Comparison of ENCODE assay signal across 29 cellular contexts in the genomic region with DNA sequence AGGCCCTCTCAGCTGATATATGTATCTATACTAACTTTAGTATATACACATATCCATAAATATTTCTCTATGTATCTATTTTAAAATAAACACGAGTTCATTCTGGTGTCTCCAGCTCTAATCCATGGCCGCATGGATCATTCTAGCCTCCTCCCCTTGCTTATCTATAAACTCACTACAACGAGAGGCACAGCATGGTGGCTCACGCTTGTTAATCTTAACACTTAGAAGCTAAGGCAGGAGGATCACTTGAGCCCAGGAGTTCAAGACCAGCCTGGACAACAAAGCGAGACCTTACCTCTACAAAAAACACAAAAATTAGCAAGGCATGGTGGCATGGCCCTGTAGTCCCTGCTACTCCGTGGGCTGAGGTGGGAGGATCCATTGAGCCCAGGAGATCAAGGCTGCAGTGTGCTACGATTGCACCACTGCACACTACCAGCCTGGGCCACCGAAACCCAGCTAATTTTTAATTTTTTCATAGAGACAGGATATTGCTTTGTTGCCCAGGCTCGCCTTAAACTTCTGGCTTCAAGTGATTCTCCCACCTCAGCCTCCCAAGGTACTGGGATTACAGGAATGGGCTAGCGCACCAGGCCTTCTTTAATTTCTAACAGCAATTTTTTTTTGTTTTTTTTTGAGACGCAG.
"Had no signal": no experiment of that assay in that cellular context is flagged by ENCODE, and none has a peak within 500 bp of the region (broad histone marks: within the 10 kb centered on the region; RNA-seq: fewer than 3 reads in every experiment).

No MANE protein-coding gene starts in this region.

- DNase-seq: cortex of kidney; dorsolateral prefrontal cortex; effector CD4-positive, alpha-beta T cell; endodermal cell; foreskin keratinocyte; glutamatergic neuron; heart right ventricle; hippocampal formation; left cardiac atrium; left lung; mesenchymal stem cell; midbrain; naive thymus-derived CD4-positive, alpha-beta T cell; nephron progenitor cell; sigmoid colon; stimulated activated CD4-positive, alpha-beta T cell treated with anti-CD3 and anti-CD28 coated beads, Interleukin-2, amount 100 ng/mL, for 24 hours; stimulated activated CD4-positive, alpha-beta T cell treated with anti-CD3 and anti-CD28 coated beads, Interleukin-4, amount 100 ng/mL, for 24 hours; stimulated activated naive CD4-positive, alpha-beta T cell treated with Interleukin-2 at 50 U/mL for 16 hours; stomach; thyroid gland; trophoblast cell had no signal

- H3K9me3 Mint-ChIP-seq: endodermal cell; nephron progenitor cell; stimulated activated effector memory CD8-positive, alpha-beta T cell treated with anti-CD3 and anti-CD28 coated beads, Interleukin-12 subunit alpha, Interleukin-12 subunit beta, amount 100 ng/mL, for 72 hours had no signal

- H3K9me3 ChIP-seq: esophagus muscularis mucosa, heart right ventricle, left lung, neutrophil, prostate gland, right atrium auricular region, sigmoid colon, stomach, thyroid gland, vagina had no signal

- H3K27ac Mint-ChIP-seq: endodermal cell; naive thymus-derived CD4-positive, alpha-beta T cell; nephron progenitor cell; stimulated activated effector memory CD8-positive, alpha-beta T cell treated with anti-CD3 and anti-CD28 coated beads, Interleukin-12 subunit alpha, Interleukin-12 subunit beta, amount 100 ng/mL, for 72 hours had no signal

- H3K27me3 Mint-ChIP-seq: naive thymus-derived CD4-positive, alpha-beta T cell had no signal

- H3K27me3 ChIP-seq: dorsolateral prefrontal cortex, esophagus muscularis mucosa, foreskin keratinocyte, heart right ventricle, left lung, neutrophil, right atrium auricular region, sigmoid colon, stomach, thyroid gland, vagina had no signal

- ATAC-seq: foreskin keratinocyte; heart right ventricle; left cardiac atrium; left lung; naive thymus-derived CD4-positive, alpha-beta T cell; stimulated activated effector memory CD8-positive, alpha-beta T cell treated with anti-CD3 and anti-CD28 coated beads, Interleukin-12 subunit alpha, Interleukin-12 subunit beta, amount 100 ng/mL, for 72 hours had no signal

- H2AFZ ChIP-seq: parathyroid adenoma had no signal

- H3K9ac ChIP-seq: parathyroid adenoma had no signal

- H3K4me3 ChIP-seq: dorsolateral prefrontal cortex, esophagus muscularis mucosa, heart right ventricle, left lung, prostate gland, right atrium auricular region, sigmoid colon, stomach, thyroid gland, vagina had no signal

- H3K36me3 ChIP-seq: esophagus muscularis mucosa, heart right ventricle, left lung, neutrophil, prostate gland, right atrium auricular region, sigmoid colon, stomach, thyroid gland, vagina had no signal

- H3K27ac ChIP-seq: dorsolateral prefrontal cortex, epithelial cell of prostate, esophagus muscularis mucosa, foreskin keratinocyte, heart right ventricle, left lung, neutrophil, parathyroid adenoma, prostate gland, right atrium auricular region, sigmoid colon, stomach, thyroid gland, vagina had no signal

- H3K4me3 Mint-ChIP-seq: endodermal cell; nephron progenitor cell; stimulated activated effector memory CD8-positive, alpha-beta T cell treated with anti-CD3 and anti-CD28 coated beads, Interleukin-12 subunit alpha, Interleukin-12 subunit beta, amount 100 ng/mL, for 72 hours had no signal
